Comparison of ENCODE assay signal across 1 cellular context in the genomic region with DNA sequence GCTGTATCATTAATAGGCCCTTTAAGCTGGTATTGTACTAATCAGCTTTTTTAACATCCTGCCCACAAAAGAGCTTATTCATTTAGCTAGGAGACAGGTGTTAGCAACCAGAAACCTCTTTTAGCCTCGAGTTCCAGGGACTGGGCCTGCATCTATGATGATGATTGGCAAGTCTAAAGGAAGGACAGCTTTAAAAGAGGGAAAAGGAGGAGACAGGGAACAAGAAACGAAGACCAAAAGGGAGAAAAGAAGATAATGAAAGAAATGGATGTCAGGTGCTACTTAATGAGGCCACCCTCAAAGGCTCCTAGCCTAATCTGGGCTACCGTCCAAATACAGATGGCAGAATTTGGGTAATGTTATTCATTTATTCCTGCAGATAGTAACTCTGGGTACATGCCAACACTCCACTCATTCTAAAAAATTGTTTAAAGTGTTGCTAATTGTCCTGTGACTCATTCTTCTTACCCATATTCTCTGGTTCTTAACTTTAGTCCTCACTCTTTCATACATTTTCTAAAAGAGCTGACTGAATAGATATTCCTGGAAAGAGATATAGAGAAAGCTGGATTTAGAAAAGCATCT.
TF ChIP-seq lines count a peak whose summit lies in the region.

No MANE protein-coding gene starts in this region.

TF ChIP-seq in endothelial cell of umbilical vein, 7 proteins besides CTCF, POLR2A, EP300 and RAD21:
- TF ChIP-seq EZH2 (IDR thresholded peaks at IDR 0.05; ENCODE audit: borderline replicate concordance, low read depth, low read length, severe bottlenecking) (no peak), MYC (IDR thresholded peaks at IDR 0.05; ENCODE audit: low read depth, low read length) (no peak), POLR2AphosphoS5 (IDR thresholded peaks at IDR 0.05; ENCODE audit: insufficient read depth, low read depth, low read length) (no peak), JUN (IDR thresholded peaks at IDR 0.05; ENCODE audit: borderline replicate concordance, insufficient read depth, insufficient read length, low read depth) (peak; percentile 44), GATA2 (IDR thresholded peaks at IDR 0.05; ENCODE audit: insufficient read depth, insufficient read length, low read depth, low read length) (peak; percentile 68), FOS (IDR thresholded peaks at IDR 0.05; ENCODE audit: borderline replicate concordance, insufficient read depth, low read length) (peak; percentile 88)
- TF ChIP-seq, protein P1, sequence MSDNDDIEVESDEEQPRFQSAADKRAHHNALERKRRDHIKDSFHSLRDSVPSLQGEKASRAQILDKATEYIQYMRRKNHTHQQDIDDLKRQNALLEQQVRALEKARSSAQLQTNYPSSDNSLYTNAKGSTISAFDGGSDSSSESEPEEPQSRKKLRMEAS (IDR thresholded peaks at IDR 0.05; ENCODE audit: insufficient read depth, insufficient read length), result no peak
